ENCODE assay signal across 8 cellular contexts in genomic region chr2:177618270-177619253, GRCh38.
DNase-seq lines count a peak whose midpoint lies in the region; ATAC-seq and TF ChIP-seq lines count a peak whose summit lies in the region.

No MANE protein-coding gene starts in this region.

- in situ Hi-C loops in GM18951 (cut with MboI; ENCODE audit: low sequenced_read_pairs, unreplicated experiment), result no loop called here

- ATAC-seq in HG03175 (IDR thresholded peaks at IDR 0.05; ENCODE audit: unreplicated experiment), result peak; percentile 96
- ATAC-seq in activated CD4-positive, CD25-positive, alpha-beta regulatory T cell treated with anti-CD3 and anti-CD28 coated beads, Interleukin-2, amount 50 U/mL, for 24 hours, result peak; percentile 95 to 96

- TF ChIP-seq POLR2A in GM18951 (IDR thresholded peaks at IDR 0.05; ENCODE audit: extremely low read depth, insufficient read depth, insufficient read length), result peak; percentile 73

- DNase-seq in AG08396 (ENCODE audit: low spot score) (peak; percentile 93), NCI-H345 treated with DMSO at 0.1 percent for 48 hours (lab: John Stamatoyannopoulos, UW; ENCODE audit: unreplicated experiment) (peak; percentile 95), cerebellar cortex (ENCODE audit: low spot score) (peak; percentile 87), islet precursor cell (peak; percentile 92)
- peak; percentile 83 for DNase-seq in stimulated activated CD4-positive, alpha-beta T cell treated with anti-CD3 and anti-CD28 coated beads, Interleukin-12 subunit alpha, Interleukin-12 subunit beta, amount 100 ng/mL, for 4 hours

Comparison
In these comparisons a context has a peak if more than half of its experiments do, and no peak if none do; other contexts are left out.
1. Peak in every context shown above with its lines: DNase-seq and ATAC-seq.